1 cellular context compared by ENCODE assay signal in the genomic region with DNA sequence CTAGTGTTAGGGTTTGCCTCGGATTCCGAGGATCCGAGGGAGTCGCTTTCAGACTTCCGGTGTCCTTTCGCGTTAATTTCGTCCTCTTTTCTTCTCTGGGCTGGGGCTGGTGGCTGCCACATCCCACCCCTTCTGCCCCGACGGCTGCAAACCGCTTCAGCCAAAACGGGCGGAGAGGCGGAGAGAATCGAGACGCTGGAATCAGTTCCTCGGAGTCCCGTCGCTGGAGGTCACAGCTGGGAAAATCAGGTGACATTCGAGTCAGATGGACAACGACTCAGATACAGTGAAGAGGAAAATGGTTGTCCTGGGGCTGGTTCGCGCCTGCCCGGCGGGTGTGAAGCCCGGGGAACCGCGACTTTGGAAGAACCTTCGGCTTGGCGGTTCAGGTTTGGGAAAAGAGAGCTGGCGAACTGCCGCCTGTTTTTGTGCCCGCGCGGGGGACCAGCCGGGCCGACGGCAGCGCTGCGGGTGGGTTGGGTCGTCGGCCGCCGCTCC.
TF ChIP-seq lines count a peak whose summit lies in the region.

No MANE protein-coding gene starts in this region.

TF ChIP-seq in H1, 55 proteins besides CTCF, POLR2A, EP300 and RAD21 (continued from another document):
- TF ChIP-seq, protein P1, sequence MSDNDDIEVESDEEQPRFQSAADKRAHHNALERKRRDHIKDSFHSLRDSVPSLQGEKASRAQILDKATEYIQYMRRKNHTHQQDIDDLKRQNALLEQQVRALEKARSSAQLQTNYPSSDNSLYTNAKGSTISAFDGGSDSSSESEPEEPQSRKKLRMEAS (IDR thresholded peaks at IDR 0.05): no peak
- TF ChIP-seq ZNF274 (IDR thresholded peaks at IDR 0.05; ENCODE audit: borderline replicate concordance, extremely low read depth, low read length) (no peak), CHD2 (IDR thresholded peaks at IDR 0.05; ENCODE audit: low read length) (no peak), JUN (IDR thresholded peaks at IDR 0.05; ENCODE audit: low read depth, low read length) (no peak), TCF12 (IDR thresholded peaks at IDR 0.05; ENCODE audit: low read depth, low read length) (peak; percentile 5; the same call in 1 of the 2 replicates), YY1 (IDR thresholded peaks at IDR 0.05; ENCODE audit: low read depth, low read length) (no peak), SP2 (IDR thresholded peaks at IDR 0.05; ENCODE audit: low read length) (no peak), SRF (IDR thresholded peaks at IDR 0.05; ENCODE audit: low read depth, low read length) (no peak), FOSL1 (IDR thresholded peaks at IDR 0.05; ENCODE audit: insufficient read depth, low read depth, low read length) (no peak), RNF2 (IDR thresholded peaks at IDR 0.05; ENCODE audit: borderline replicate concordance, low read depth, low read length, missing control alignments, poor library complexity, severe bottlenecking) (peak; percentile 100), JUND (IDR thresholded peaks at IDR 0.05; ENCODE audit: low read length) (no peak), SUZ12 (IDR thresholded peaks at IDR 0.05; ENCODE audit: low read length) (peak; percentile 100), SIX5 (IDR thresholded peaks at IDR 0.05; ENCODE audit: low read depth, low read length) (no peak), BCL11A (IDR thresholded peaks at IDR 0.05; ENCODE audit: low read depth in 2 of 2, low read length in 2 of 2) (no peak), PHF8 (conservative IDR thresholded peaks at IDR 0.05; ENCODE audit: low read depth, low read length) (no peak), KDM4A (IDR thresholded peaks at IDR 0.05; ENCODE audit: low read depth, low read length, severe bottlenecking) (no peak), CBX8 (IDR thresholded peaks at IDR 0.05; ENCODE audit: borderline replicate concordance, low read depth, low read length) (peak; percentile 85; the same call in 1 of the 2 replicates), EZH2 (IDR thresholded peaks at IDR 0.05; ENCODE audit: low read depth, low read length, severe bottlenecking) (peak; percentile 100), POLR2AphosphoS5 (IDR thresholded peaks at IDR 0.05; ENCODE audit: low read depth, low read length) (no peak), TAF1 (IDR thresholded peaks at IDR 0.05; ENCODE audit: low read depth, low read length) (no peak), POU5F1 (IDR thresholded peaks at IDR 0.05; ENCODE audit: low read depth, low read length) (no peak), RXRA (IDR thresholded peaks at IDR 0.05; ENCODE audit: insufficient read depth, low read depth, low read length) (no peak), SIN3A (conservative IDR thresholded peaks at IDR 0.05 in 1 of 2, IDR thresholded peaks at IDR 0.05 in 1 of 2; ENCODE audit: low read depth in 1 of 2, low read length in 2 of 2) (no peak)
- TF ChIP-seq, protein P2, sequence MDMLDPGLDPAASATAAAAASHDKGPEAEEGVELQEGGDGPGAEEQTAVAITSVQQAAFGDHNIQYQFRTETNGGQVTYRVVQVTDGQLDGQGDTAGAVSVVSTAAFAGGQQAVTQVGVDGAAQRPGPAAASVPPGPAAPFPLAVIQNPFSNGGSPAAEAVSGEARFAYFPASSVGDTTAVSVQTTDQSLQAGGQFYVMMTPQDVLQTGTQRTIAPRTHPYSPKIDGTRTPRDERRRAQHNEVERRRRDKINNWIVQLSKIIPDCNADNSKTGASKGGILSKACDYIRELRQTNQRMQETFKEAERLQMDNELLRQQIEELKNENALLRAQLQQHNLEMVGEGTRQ (IDR thresholded peaks at IDR 0.05; ENCODE audit: low read length): 0 out of 2 replicates have a peak, but pooled peaks have one; percentile 14
- TF ChIP-seq, protein P3, sequence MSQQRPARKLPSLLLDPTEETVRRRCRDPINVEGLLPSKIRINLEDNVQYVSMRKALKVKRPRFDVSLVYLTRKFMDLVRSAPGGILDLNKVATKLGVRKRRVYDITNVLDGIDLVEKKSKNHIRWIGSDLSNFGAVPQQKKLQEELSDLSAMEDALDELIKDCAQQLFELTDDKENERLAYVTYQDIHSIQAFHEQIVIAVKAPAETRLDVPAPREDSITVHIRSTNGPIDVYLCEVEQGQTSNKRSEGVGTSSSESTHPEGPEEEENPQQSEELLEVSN (IDR thresholded peaks at IDR 0.05): no peak
- TF ChIP-seq, protein P4, sequence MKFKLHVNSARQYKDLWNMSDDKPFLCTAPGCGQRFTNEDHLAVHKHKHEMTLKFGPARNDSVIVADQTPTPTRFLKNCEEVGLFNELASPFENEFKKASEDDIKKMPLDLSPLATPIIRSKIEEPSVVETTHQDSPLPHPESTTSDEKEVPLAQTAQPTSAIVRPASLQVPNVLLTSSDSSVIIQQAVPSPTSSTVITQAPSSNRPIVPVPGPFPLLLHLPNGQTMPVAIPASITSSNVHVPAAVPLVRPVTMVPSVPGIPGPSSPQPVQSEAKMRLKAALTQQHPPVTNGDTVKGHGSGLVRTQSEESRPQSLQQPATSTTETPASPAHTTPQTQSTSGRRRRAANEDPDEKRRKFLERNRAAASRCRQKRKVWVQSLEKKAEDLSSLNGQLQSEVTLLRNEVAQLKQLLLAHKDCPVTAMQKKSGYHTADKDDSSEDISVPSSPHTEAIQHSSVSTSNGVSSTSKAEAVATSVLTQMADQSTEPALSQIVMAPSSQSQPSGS (IDR thresholded peaks at IDR 0.05; ENCODE audit: low read length): no peak
TF ChIP-seq in H1: peak in this region for 6.
